8 cellular contexts compared by ENCODE assay signal in genomic region chr5:141320225-141321169, GRCh38. TPM values are rescaled to one million over a fixed set of nuclear protein-coding genes. Genes with fewer than 3 reads are reported as not detected.
DNase-seq lines count a peak whose midpoint lies in the region; ATAC-seq and TF ChIP-seq lines count a peak whose summit lies in the region.

TAF7 (minus strand) TSS chr5:141320784; CDS start chr5:141320044, 740 bp downstream.

- H3K4me3 ChIP-seq in BLaER1 = peak within 1 kb of the TSS; percentile 76
- peak within 1 kb of the TSS; percentile 84 for H3K4me3 ChIP-seq in choroid plexus epithelial cell (ENCODE audit: low read depth, low read length)

- DNase-seq in GM19238 (ENCODE audit: insufficient read length, low spot score) (peak; percentile 78), NCI-H524 (lab: John Stamatoyannopoulos, UW) (peak; percentile 76 to 89), choroid plexus epithelial cell (ENCODE audit: low read depth) (peak; percentile 97), kidney tubule cell (ENCODE audit: low spot score) (peak; percentile 94)
- DNase-seq in activated CD4-positive, alpha-beta T cell treated with anti-CD3 and anti-CD28 coated beads for 36 hours = peak; percentile 96
- peak; percentile 79 to 90 (median 84) for DNase-seq in stimulated activated CD4-positive, alpha-beta T cell treated with anti-CD3 and anti-CD28 coated beads, Interleukin-1b, Interleukin-23, amount 100 ng/mL, for 24 hours (ENCODE audit: low read depth in 4 of 4, low spot score in 1 of 4)

- H3K4me1 ChIP-seq in BLaER1 = peaks cover 6% of the 10 kb centered on the region; the same call in 1 of the 2 replicates

- H3K27ac Mint-ChIP-seq in activated CD4-positive, alpha-beta T cell treated with anti-CD3 and anti-CD28 coated beads for 36 hours = peak within 1 kb of the TSS; percentile 100

- peak within 1 kb of the TSS; percentile 69 for H3K4me2 ChIP-seq in BLaER1

- H3K9me3 ChIP-seq in BLaER1 = peaks cover 87% of the 10 kb centered on the region

- CTCF ChIA-PET in activated CD4-positive, alpha-beta T cell treated with anti-CD3 and anti-CD28 coated beads for 36 hours (lab: Charles Lee) = interaction anchor here (0.5 to 3.6 kb wide), 31 partner anchors 8 to 1693 kb away, joined by 3 to 25 read pairs (median 4); partner anchors contain the start of genes PCDHGA1, PCDHGA10, PCDHGA11 and PCDHGA12

- H3K9me3 Mint-ChIP-seq in activated CD4-positive, alpha-beta T cell treated with anti-CD3 and anti-CD28 coated beads for 36 hours (ENCODE audit: low read depth) = peaks cover 32% of the 10 kb centered on the region

- peak within 1 kb of the TSS; percentile 91 for H3K9ac ChIP-seq in BLaER1

- H3K4me1 Mint-ChIP-seq in activated CD4-positive, alpha-beta T cell treated with anti-CD3 and anti-CD28 coated beads for 36 hours = peaks cover 23% of the 10 kb centered on the region

- peak within 1 kb of the TSS; percentile 93 for H3K27ac ChIP-seq in BLaER1

- H3K4me3 Mint-ChIP-seq in activated CD4-positive, alpha-beta T cell treated with anti-CD3 and anti-CD28 coated beads for 36 hours = peak within 1 kb of the TSS; percentile 91

- no peaks in the 10 kb centered on the region for H3K27me3 ChIP-seq in BLaER1

- POLR2A ChIA-PET in activated CD4-positive, alpha-beta T cell treated with anti-CD3 and anti-CD28 coated beads for 36 hours (lab: Charles Lee) = interaction anchor here (0.8 to 1.4 kb wide), 3 partner anchors 10 to 50 kb away, joined by 3 to 4 read pairs (median 4); partner anchors contain the start of gene PCDHGB3

- no peaks in the 10 kb centered on the region for H4K20me1 ChIP-seq in BLaER1

- H3K36me3 Mint-ChIP-seq in activated CD4-positive, alpha-beta T cell treated with anti-CD3 and anti-CD28 coated beads for 36 hours (ENCODE audit: low read depth) = peaks cover 62% of the 10 kb centered on the region

- TF ChIP-seq CTCF in choroid plexus epithelial cell (conservative IDR thresholded peaks at IDR 0.05; ENCODE audit: low read depth, low read length) = peak; percentile 90

- H3K36me3 ChIP-seq in BLaER1 = peaks cover 45% of the 10 kb centered on the region

- ATAC-seq in HG03442 (IDR thresholded peaks at IDR 0.05; ENCODE audit: unreplicated experiment) = peak; percentile 92
- ATAC-seq in activated CD4-positive, alpha-beta T cell treated with anti-CD3 and anti-CD28 coated beads for 36 hours = peak; percentile 96

- intact Hi-C loops in activated CD4-positive, alpha-beta T cell treated with anti-CD3 and anti-CD28 coated beads for 36 hours (cut with DNase I, micrococcal nuclease) = loop anchor here (1.0 to 10.0 kb wide), 13 partner anchors 62 to 920 kb away; partner anchors contain the start of genes ANKHD1 (in 1 of the 2), DELE1 (in 1 of the 2), DIAPH1 (in 1 of the 2) and HDAC3 (in 1 of the 2)

- peaks cover 2% of the 10 kb centered on the region for H3K27me3 Mint-ChIP-seq in activated CD4-positive, alpha-beta T cell treated with anti-CD3 and anti-CD28 coated beads for 36 hours

RNA-seq across cellular contexts. Expression of gene TAF7, which starts in this region (rescaled TPM):
- total RNA-seq in activated CD4-positive, alpha-beta T cell treated with anti-CD3 and anti-CD28 coated beads for 36 hours = 10 to 100 TPM; 45.2 to 54.4 TPM

Comparison
In these comparisons a context has a peak if more than half of its experiments do, and no peak if none do; other contexts are left out.
1. Peak in every context shown above with its lines: DNase-seq, ATAC-seq, H3K4me3 ChIP-seq and H3K27ac ChIP-seq.